15 cellular contexts compared by ENCODE assay signal in the genomic region with DNA sequence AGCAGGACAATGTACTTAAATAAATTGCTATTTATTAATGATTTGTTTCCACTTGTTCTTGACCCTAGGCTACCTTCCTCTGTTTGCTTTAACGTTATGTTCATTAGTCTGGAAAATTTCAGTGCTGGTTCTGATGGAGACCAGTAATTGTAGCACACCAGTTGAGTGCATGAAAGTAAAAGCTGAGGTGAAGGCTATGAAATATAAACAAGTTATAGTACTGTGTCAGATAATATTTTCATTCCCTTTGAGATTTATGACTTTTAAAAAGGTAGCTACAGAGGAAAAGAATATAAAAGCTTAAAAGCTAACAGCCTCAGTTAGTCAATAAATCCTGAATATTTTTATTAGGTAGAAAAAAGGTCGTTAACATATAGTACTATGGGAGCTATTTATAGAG.
"Had no signal": no experiment of that assay in that cellular context is flagged by ENCODE, and none has a peak within 500 bp of the region (broad histone marks: within the 10 kb centered on the region; RNA-seq: fewer than 3 reads in every experiment).

No MANE protein-coding gene starts in this region.

- ATAC-seq: activated naive CD8-positive, alpha-beta T cell treated with anti-CD3 and anti-CD28 coated beads, Interleukin-2, amount 50 U/mL, for 24 hours; foreskin keratinocyte; left lung; natural killer cell treated with Interleukin-12 subunit alpha and Interleukin-12 subunit beta and Interleukin-15 and Interleukin-18, amount 100 ng/mL, for 72 hours had no signal

- H3K9me3 Mint-ChIP-seq: activated CD4-positive, alpha-beta T cell treated with anti-CD3 and anti-CD28 coated beads, Interleukin-2, amount 10 ng/mL, durations not matched to agents 24 days and 14 days; activated naive CD8-positive, alpha-beta T cell treated with anti-CD3 and anti-CD28 coated beads, Interleukin-2, amount 50 U/mL, for 24 hours; activated T-helper 1 cell treated with anti-CD3 and anti-CD28 coated beads, Interleukin-12 subunit alpha, Interleukin-12 subunit beta, Interleukin-2, Interleukin-4 antibody, amounts not matched to agents 30 ng/mL and 10 ng/mL and 1 ng/mL, durations not matched to agents 14 hours and 24 hours and 36 hours; memory B cell; WTC11 had no signal

- H3K4me1 ChIP-seq: esophagus squamous epithelium, foreskin keratinocyte, left lung had no signal

- H3K4me3 Mint-ChIP-seq: activated CD4-positive, alpha-beta T cell treated with anti-CD3 and anti-CD28 coated beads, Interleukin-2, amount 10 ng/mL, durations not matched to agents 24 days and 14 days; activated naive CD8-positive, alpha-beta T cell treated with anti-CD3 and anti-CD28 coated beads, Interleukin-2, amount 50 U/mL, for 24 hours; activated T-helper 1 cell treated with anti-CD3 and anti-CD28 coated beads, Interleukin-12 subunit alpha, Interleukin-12 subunit beta, Interleukin-2, Interleukin-4 antibody, amounts not matched to agents 30 ng/mL and 10 ng/mL and 1 ng/mL, durations not matched to agents 14 hours and 24 hours and 36 hours; memory B cell; natural killer cell treated with Interleukin-12 subunit alpha and Interleukin-12 subunit beta and Interleukin-15 and Interleukin-18, amount 100 ng/mL, for 72 hours had no signal

- H3K9me3 ChIP-seq: esophagus squamous epithelium, left lung, ovary, stomach, thoracic aorta had no signal

- H3K4me3 ChIP-seq: esophagus squamous epithelium, left lung, ovary, stomach, thoracic aorta had no signal

- DNase-seq: activated CD4-positive, alpha-beta T cell treated with anti-CD3 and anti-CD28 coated beads, Interleukin-2, amount 10 ng/mL, durations not matched to agents 24 days and 14 days; activated naive CD4-positive, alpha-beta T cell; activated naive CD8-positive, alpha-beta T cell treated with anti-CD3 and anti-CD28 coated beads, Interleukin-2, amount 50 U/mL, for 24 hours; esophagus squamous epithelium; foreskin keratinocyte; head of caudate nucleus; left lung; ovary; stimulated activated CD4-positive, alpha-beta T cell treated with anti-CD3 and anti-CD28 coated beads, Interleukin-4, amount 100 ng/mL, for 24 hours; stomach had no signal

- H3K27me3 ChIP-seq: esophagus squamous epithelium, foreskin keratinocyte, left lung, ovary, stomach had no signal

- H3K27me3 Mint-ChIP-seq: activated CD4-positive, alpha-beta T cell treated with anti-CD3 and anti-CD28 coated beads, Interleukin-2, amount 10 ng/mL, durations not matched to agents 24 days and 14 days; activated naive CD8-positive, alpha-beta T cell treated with anti-CD3 and anti-CD28 coated beads, Interleukin-2, amount 50 U/mL, for 24 hours; memory B cell; natural killer cell treated with Interleukin-12 subunit alpha and Interleukin-12 subunit beta and Interleukin-15 and Interleukin-18, amount 100 ng/mL, for 72 hours had no signal

- H3K27ac Mint-ChIP-seq: activated CD4-positive, alpha-beta T cell treated with anti-CD3 and anti-CD28 coated beads, Interleukin-2, amount 10 ng/mL, durations not matched to agents 24 days and 14 days; activated naive CD8-positive, alpha-beta T cell treated with anti-CD3 and anti-CD28 coated beads, Interleukin-2, amount 50 U/mL, for 24 hours; activated T-helper 1 cell treated with anti-CD3 and anti-CD28 coated beads, Interleukin-12 subunit alpha, Interleukin-12 subunit beta, Interleukin-2, Interleukin-4 antibody, amounts not matched to agents 30 ng/mL and 10 ng/mL and 1 ng/mL, durations not matched to agents 14 hours and 24 hours and 36 hours; memory B cell; natural killer cell treated with Interleukin-12 subunit alpha and Interleukin-12 subunit beta and Interleukin-15 and Interleukin-18, amount 100 ng/mL, for 72 hours had no signal

- H3K36me3 Mint-ChIP-seq: memory B cell; natural killer cell treated with Interleukin-12 subunit alpha and Interleukin-12 subunit beta and Interleukin-15 and Interleukin-18, amount 100 ng/mL, for 72 hours; WTC11 had no signal

- H3K36me3 ChIP-seq: esophagus squamous epithelium, left lung, ovary, stomach, thoracic aorta had no signal

- H3K4me1 Mint-ChIP-seq: activated CD4-positive, alpha-beta T cell treated with anti-CD3 and anti-CD28 coated beads, Interleukin-2, amount 10 ng/mL, durations not matched to agents 24 days and 14 days; activated naive CD8-positive, alpha-beta T cell treated with anti-CD3 and anti-CD28 coated beads, Interleukin-2, amount 50 U/mL, for 24 hours; memory B cell had no signal

- H3K27ac ChIP-seq: esophagus squamous epithelium, foreskin keratinocyte, left lung, ovary, stomach, thoracic aorta had no signal
